ENCODE assay signal across 16 cellular contexts in genomic region chr11:71964641-71965040, GRCh38. TPM values are rescaled to one million over a fixed set of nuclear protein-coding genes. Genes with fewer than 3 reads are reported as not detected.
DNase-seq lines count a peak whose midpoint lies in the region; TF ChIP-seq lines count a peak whose summit lies in the region.
"Had no signal": no experiment of that assay in that cellular context is flagged by ENCODE, and none has a peak within 500 bp of the region (broad histone marks: within the 10 kb centered on the region; RNA-seq: fewer than 3 reads in every experiment).

No MANE protein-coding gene starts in this region.

- H3K9me3 Mint-ChIP-seq in activated naive CD4-positive, alpha-beta T cell treated with anti-CD3 and anti-CD28 coated beads, Interleukin-2, amount 10 ng/mL, durations not matched to agents 7 days and 5 days = no peaks in the 10 kb centered on the region
- H3K9me3 Mint-ChIP-seq in activated naive CD4-positive, alpha-beta T cell treated with anti-CD3 and anti-CD28 coated beads for 36 hours = no peaks in the 10 kb centered on the region
- no peaks in the 10 kb centered on the region for H3K9me3 Mint-ChIP-seq in dendritic cell treated with granulocyte-macrophage colony-stimulating factor and Interleukin-4, amounts not matched to agents 40 ng/mL and 50 ng/mL, for 4 days
- H3K9me3 Mint-ChIP-seq: H9 had no signal

- 94% methylated on average over 4 of the region's 4 CpGs for WGBS in sigmoid colon, 2 donors
- WGBS in esophagus muscularis mucosa = 98% methylated on average over 4 of the region's 4 CpGs

- TF ChIP-seq CTCF in sigmoid colon (IDR thresholded peaks at IDR 0.05) = no peak
- TF ChIP-seq CTCF in esophagus muscularis mucosa (IDR thresholded peaks at IDR 0.05) = no peak

- H3K27me3 ChIP-seq in sigmoid colon (no peaks in the 10 kb centered on the region), esophagus muscularis mucosa (no peaks in the 10 kb centered on the region)
- H3K27me3 ChIP-seq: BLaER1 had no signal

- H3K27ac ChIP-seq in sigmoid colon = no peak overlapping the region
- H3K27ac ChIP-seq in esophagus muscularis mucosa (replicated peaks in 1 of 4) = no peak overlapping the region
- H3K27ac ChIP-seq: BLaER1, HL-60 had no signal

- H3K4me3 ChIP-seq in sigmoid colon (no peak overlapping the region), esophagus muscularis mucosa (no peak overlapping the region)
- H3K4me3 ChIP-seq: BLaER1, GM12878 had no signal

- H3K27ac Mint-ChIP-seq in activated naive CD4-positive, alpha-beta T cell treated with anti-CD3 and anti-CD28 coated beads, Interleukin-2, amount 10 ng/mL, durations not matched to agents 7 days and 5 days = peak overlapping the region; percentile 49
- H3K27ac Mint-ChIP-seq in activated naive CD4-positive, alpha-beta T cell treated with anti-CD3 and anti-CD28 coated beads for 36 hours = no peak overlapping the region
- peak overlapping the region; percentile 17 for H3K27ac Mint-ChIP-seq in dendritic cell treated with granulocyte-macrophage colony-stimulating factor and Interleukin-4, amounts not matched to agents 40 ng/mL and 50 ng/mL, for 4 days
- H3K27ac Mint-ChIP-seq: CD4-positive, alpha-beta memory T cell; H9 had no signal

- H3K9me3 ChIP-seq in sigmoid colon (peaks cover 0 to 4% (median 0%) of the 10 kb centered on the region in 4 donors), esophagus muscularis mucosa (no peaks in the 10 kb centered on the region)

- H3K36me3 ChIP-seq in sigmoid colon (peaks cover 5 to 29% (median 9%) of the 10 kb centered on the region in 4 donors), esophagus muscularis mucosa (peaks cover 13 to 55% (median 39%) of the 10 kb centered on the region in 4 donors)

- H3K4me1 ChIP-seq in sigmoid colon = peaks cover 0 to 13% (median 10%) of the 10 kb centered on the region in 4 donors
- peaks cover 0 to 10% (median 8%) of the 10 kb centered on the region in 4 donors for H3K4me1 ChIP-seq in esophagus muscularis mucosa

- intact Hi-C loops in activated naive CD4-positive, alpha-beta T cell treated with anti-CD3 and anti-CD28 coated beads for 36 hours (cut with micrococcal nuclease) = no loop called here
- intact Hi-C loops in dendritic cell treated with granulocyte-macrophage colony-stimulating factor and Interleukin-4, amounts not matched to agents 40 ng/mL and 50 ng/mL, for 4 days (cut with micrococcal nuclease) = no loop called here
- intact Hi-C loops in sigmoid colon (cut with DNase I) (no loop called here), esophagus muscularis mucosa (cut with DNase I) (no loop called here)

- H3K4me3 Mint-ChIP-seq in activated naive CD4-positive, alpha-beta T cell treated with anti-CD3 and anti-CD28 coated beads, Interleukin-2, amount 10 ng/mL, durations not matched to agents 7 days and 5 days = no peak overlapping the region
- H3K4me3 Mint-ChIP-seq in activated naive CD4-positive, alpha-beta T cell treated with anti-CD3 and anti-CD28 coated beads for 36 hours = no peak overlapping the region
- H3K4me3 Mint-ChIP-seq in dendritic cell treated with granulocyte-macrophage colony-stimulating factor and Interleukin-4, amounts not matched to agents 40 ng/mL and 50 ng/mL, for 4 days = no peak overlapping the region
- H3K4me3 Mint-ChIP-seq: CD14-positive monocyte; CD4-positive, alpha-beta memory T cell; H9 had no signal

- peaks cover 23% of the 10 kb centered on the region for H3K36me3 Mint-ChIP-seq in activated naive CD4-positive, alpha-beta T cell treated with anti-CD3 and anti-CD28 coated beads, Interleukin-2, amount 10 ng/mL, durations not matched to agents 7 days and 5 days
- peaks cover 26% of the 10 kb centered on the region for H3K36me3 Mint-ChIP-seq in activated naive CD4-positive, alpha-beta T cell treated with anti-CD3 and anti-CD28 coated beads for 36 hours (ENCODE audit: low read depth)
- peaks cover 34% of the 10 kb centered on the region for H3K36me3 Mint-ChIP-seq in dendritic cell treated with granulocyte-macrophage colony-stimulating factor and Interleukin-4, amounts not matched to agents 40 ng/mL and 50 ng/mL, for 4 days (ENCODE audit: low read depth)

- no peaks in the 10 kb centered on the region for H3K27me3 Mint-ChIP-seq in activated naive CD4-positive, alpha-beta T cell treated with anti-CD3 and anti-CD28 coated beads, Interleukin-2, amount 10 ng/mL, durations not matched to agents 7 days and 5 days
- no peaks in the 10 kb centered on the region for H3K27me3 Mint-ChIP-seq in activated naive CD4-positive, alpha-beta T cell treated with anti-CD3 and anti-CD28 coated beads for 36 hours (ENCODE audit: low read depth)
- no peaks in the 10 kb centered on the region for H3K27me3 Mint-ChIP-seq in dendritic cell treated with granulocyte-macrophage colony-stimulating factor and Interleukin-4, amounts not matched to agents 40 ng/mL and 50 ng/mL, for 4 days
- H3K27me3 Mint-ChIP-seq: CD4-positive, alpha-beta memory T cell had no signal

- no peak for DNase-seq in activated naive CD4-positive, alpha-beta T cell treated with anti-CD3 and anti-CD28 coated beads, Interleukin-2, amount 10 ng/mL, durations not matched to agents 7 days and 5 days
- no peak for DNase-seq in activated naive CD4-positive, alpha-beta T cell treated with anti-CD3 and anti-CD28 coated beads for 36 hours
- DNase-seq in kidney tubule cell (ENCODE audit: low spot score) (peak; percentile 66), sigmoid colon (no peak), dedifferentiated amniotic fluid mesenchymal stem cell (ENCODE audit: extremely low spot score) (no peak), esophagus muscularis mucosa (ENCODE audit: extremely low spot score) (no peak)
- DNase-seq: 8988T; CD4-positive, alpha-beta memory T cell; DMS79 treated with DMSO at 0.1 percent for 48 hours; EL; H9 had no signal

- TF ChIP-seq EP300 in sigmoid colon (IDR thresholded peaks at IDR 0.05) (no peak), esophagus muscularis mucosa (IDR thresholded peaks at IDR 0.05) (no peak)

- TF ChIP-seq POLR2A in sigmoid colon (IDR thresholded peaks at IDR 0.05) (no peak), esophagus muscularis mucosa (IDR thresholded peaks at IDR 0.05; ENCODE audit: low read depth) (no peak)

- peaks cover 5% of the 10 kb centered on the region for H3K4me1 Mint-ChIP-seq in activated naive CD4-positive, alpha-beta T cell treated with anti-CD3 and anti-CD28 coated beads, Interleukin-2, amount 10 ng/mL, durations not matched to agents 7 days and 5 days
- peaks cover 17% of the 10 kb centered on the region for H3K4me1 Mint-ChIP-seq in activated naive CD4-positive, alpha-beta T cell treated with anti-CD3 and anti-CD28 coated beads for 36 hours (ENCODE audit: low read depth)
- peaks cover 31% of the 10 kb centered on the region for H3K4me1 Mint-ChIP-seq in dendritic cell treated with granulocyte-macrophage colony-stimulating factor and Interleukin-4, amounts not matched to agents 40 ng/mL and 50 ng/mL, for 4 days (ENCODE audit: low read depth)
- H3K4me1 Mint-ChIP-seq: H9 had no signal

- CTCF ChIA-PET in activated naive CD4-positive, alpha-beta T cell treated with anti-CD3 and anti-CD28 coated beads, Interleukin-2, amount 10 ng/mL, durations not matched to agents 7 days and 5 days (lab: Charles Lee) = interaction anchor here (0.6 to 3.6 kb wide), 3 partner anchors 10 to 761 kb away, joined by 3 to 18 read pairs (median 3); no protein-coding TSS in a partner anchor
- CTCF ChIA-PET in activated naive CD4-positive, alpha-beta T cell treated with anti-CD3 and anti-CD28 coated beads for 36 hours (lab: Charles Lee) = no interaction called here

RNA-seq across cellular contexts. Expression of gene IL18BP, which starts 34.1 kb away (rescaled TPM):
- 1 to 10 TPM; 4.1 to 5.4 TPM for total RNA-seq in activated naive CD4-positive, alpha-beta T cell treated with anti-CD3 and anti-CD28 coated beads for 36 hours
- total RNA-seq in sigmoid colon (1 to 10 TPM; 2.5 to 7.5 (median 5.1) TPM), esophagus muscularis mucosa (1 to 10 TPM; 2.7 to 9.4 (median 5.9) TPM)
- 10 to 100 TPM in 1 of 3 donors, 1 to 10 TPM in 2; 4.8 to 21.3 (median 6.0) TPM for polyA plus RNA-seq in sigmoid colon

RNA-seq across cellular contexts. Expression of gene RNF121, which starts 35.8 kb away (rescaled TPM):
- total RNA-seq in activated naive CD4-positive, alpha-beta T cell treated with anti-CD3 and anti-CD28 coated beads for 36 hours = 10 to 100 TPM; 15.4 to 16.8 TPM
- total RNA-seq in sigmoid colon (10 to 100 TPM; 25.2 to 34.6 (median 25.3) TPM), esophagus muscularis mucosa (10 to 100 TPM; 13.7 to 25.9 (median 18.6) TPM)
- 10 to 100 TPM in 2 of 3 donors, 1 to 10 TPM in 1; 7.2 to 27.2 (median 11.3) TPM for polyA plus RNA-seq in sigmoid colon

RNA-seq across cellular contexts. Expression of gene XNDC1N, which starts 36.2 kb away (rescaled TPM):
- 10 to 100 TPM; 14.2 to 16.4 TPM for total RNA-seq in activated naive CD4-positive, alpha-beta T cell treated with anti-CD3 and anti-CD28 coated beads for 36 hours
- total RNA-seq in sigmoid colon (1 to 10 TPM; 6.3 to 10.0 (median 8.2) TPM), esophagus muscularis mucosa (10 to 100 TPM in 1 of 4 donors, 1 to 10 TPM in 3; 5.6 to 10.4 (median 8.8) TPM)
- 1 to 10 TPM; 1.8 to 5.6 (median 1.8) TPM for polyA plus RNA-seq in sigmoid colon
